ENCODE assay signal across 31 cellular contexts in the genomic region with DNA sequence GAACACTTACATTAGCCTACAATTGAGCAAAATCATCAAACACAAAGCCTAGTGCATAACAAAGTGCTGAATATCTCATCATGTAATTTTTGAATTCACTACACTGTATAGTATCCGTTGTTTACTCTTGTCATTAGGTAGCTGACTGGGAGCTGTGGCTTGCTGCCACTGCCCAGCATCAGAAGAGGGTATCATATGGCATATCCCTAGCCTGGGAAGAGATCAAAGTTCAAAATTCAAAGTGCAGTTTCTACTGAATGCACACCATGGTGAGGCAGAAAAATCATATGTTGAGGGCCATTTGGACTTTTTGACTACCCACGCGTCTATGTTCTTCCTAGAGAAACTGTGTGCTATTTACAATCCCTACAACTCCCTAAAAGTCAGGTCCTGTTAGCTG. TPM values are rescaled to one million over a fixed set of nuclear protein-coding genes. Genes with fewer than 3 reads are reported as not detected.
DNase-seq lines count a peak whose midpoint lies in the region; ATAC-seq, FAIRE-seq and TF ChIP-seq lines count a peak whose summit lies in the region.
"Had no signal": no experiment of that assay in that cellular context is flagged by ENCODE, and none has a peak within 500 bp of the region (broad histone marks: within the 10 kb centered on the region; RNA-seq: fewer than 3 reads in every experiment).

No MANE protein-coding gene starts in this region.

- no peaks in the 10 kb centered on the region for H3K9me3 ChIP-seq in HepG2 (ENCODE audit: low read length)
- H3K9me3 ChIP-seq in aorta (ENCODE audit: control insufficient read depth, low read length): no peaks in the 10 kb centered on the region
- H3K9me3 ChIP-seq: esophagus squamous epithelium, left lung, thyroid gland, vagina had no signal

- no peak overlapping the region for H2AFZ ChIP-seq in HepG2 (ENCODE audit: low read length)
- H2AFZ ChIP-seq: neural progenitor cell had no signal

- DNase-seq in NCI-H2029 (lab: John Stamatoyannopoulos, UW): peak; percentile 53
- DNase-seq in NCI-H2029 treated with DMSO at 0.1 percent for 48 hours (lab: John Stamatoyannopoulos, UW): no peak
- peak; percentile 97 for DNase-seq in DMS53 (lab: John Stamatoyannopoulos, UW)
- DNase-seq in NCI-H526 (lab: John Stamatoyannopoulos, UW): peak; percentile 25 to 70
- DNase-seq in HepG2 (ENCODE audit: low spot score): peak; percentile 88
- no peak for DNase-seq in aorta
- DNase-seq: activated CD4-positive, alpha-beta T cell treated with anti-CD3 and anti-CD28 coated beads, Interleukin-2, amount 50 U/mL, for 48 hours; activated naive CD4-positive, alpha-beta T cell; activated T-cell treated with anti-CD3 and anti-CD28 coated beads, Interleukin-2, amount 50 U/mL, for 72 hours; amniotic stem cell; brain microvascular endothelial cell; CD4-positive, CD25-positive, alpha-beta regulatory T cell; esophagus squamous epithelium; foreskin keratinocyte; heart left ventricle; islet precursor cell; left lung; mesendoderm; MM.1S; NCI-H1436 treated with DMSO at 0.1 percent for 48 hours; right cardiac atrium; stimulated activated CD4-positive, alpha-beta T cell treated with anti-CD3 and anti-CD28 coated beads, Interleukin-2, amount 100 ng/mL, for 48 hours; thyroid gland had no signal

- POLR2A ChIA-PET in HepG2 (lab: Yijun Ruan, JAX): interaction anchor here (1.0 kb wide), 2 partner anchors 8 to 37 kb away, joined by 3 read pairs; no protein-coding TSS in a partner anchor

- H3K4me1 ChIP-seq in HepG2 (ENCODE audit: insufficient read depth, low read length) (peaks cover 56% of the 10 kb centered on the region), aorta (ENCODE audit: control insufficient read depth in 1 of 2, insufficient read depth in 2 of 2, low read length in 2 of 2) (no peaks in the 10 kb centered on the region)
- H3K4me1 ChIP-seq: neural progenitor cell had no signal

- H3K79me2 ChIP-seq in HepG2 (ENCODE audit: insufficient read depth, low read length): no peaks in the 10 kb centered on the region

- no peaks in the 10 kb centered on the region for H4K20me1 ChIP-seq in HepG2 (ENCODE audit: insufficient read depth, low read length)

- TF ChIP-seq RAD21 in HepG2 (CRISPR knock-in tag; IDR thresholded peaks at IDR 0.05): no peak

- WGBS in HepG2 (ENCODE audit: low lambda C conversion rate): 2% methylated on average over 3 of the region's 3 CpGs
- 91% methylated on average over 3 of the region's 3 CpGs for WGBS in aorta, 2 donors

- no peak for FAIRE-seq in HepG2 (lab: Jason Lieb, UNC)
- FAIRE-seq: D721Med, TTC549 had no signal

- no TSS peak for BruUV-seq in HepG2 (replicated peaks; lab: Mats Ljungman, UMichigan)

- H3K9ac ChIP-seq in HepG2 (ENCODE audit: insufficient read depth, low read depth, low read length): no peak overlapping the region
- H3K9ac ChIP-seq: KMS-11, neural progenitor cell had no signal

- CTCF ChIA-PET in HepG2 (lab: Yijun Ruan, JAX; ENCODE audit: low intra/inter-chr PET ratio, low total read pairs): no interaction called here

- TF ChIP-seq EP300 in HepG2 (IDR thresholded peaks at IDR 0.05; ENCODE audit: low read depth in 2 of 2, low read length in 2 of 2): peak in 1 of 2 experiments; percentile 51; a peak in 2 of 4 replicates
- TF ChIP-seq EP300 in HepG2 (CRISPR knock-in tag; IDR thresholded peaks at IDR 0.05; ENCODE audit: borderline replicate concordance): no peak

- H3K36me3 ChIP-seq in HepG2 (replicated peaks in 1 of 2; ENCODE audit: control insufficient read depth in 1 of 2, insufficient read depth in 2 of 2, low read length in 2 of 2) (no peaks in the 10 kb centered on the region), aorta (ENCODE audit: control insufficient read depth in 1 of 2, insufficient read depth in 2 of 2, low read length in 1 of 2) (no peaks in the 10 kb centered on the region)
- H3K36me3 ChIP-seq: brain microvascular endothelial cell, esophagus squamous epithelium, heart left ventricle, left lung, neural progenitor cell, thyroid gland, vagina had no signal

- peak overlapping the region in 1 of 3 experiments; percentile 41; a peak in 2 of 6 replicates for H3K4me3 ChIP-seq in HepG2 (replicated peaks in 1 of 3; ENCODE audit: insufficient read depth in 1 of 3, low read depth in 2 of 3, low read length in 3 of 3)
- H3K4me3 ChIP-seq in aorta (ENCODE audit: low read length in 2 of 2): no peak overlapping the region
- H3K4me3 ChIP-seq: esophagus squamous epithelium, heart left ventricle, left lung, neural progenitor cell, SK-N-MC, thyroid gland, vagina had no signal

- peak overlapping the region; percentile 84 for H3K4me2 ChIP-seq in HepG2 (ENCODE audit: low read depth, low read length)
- H3K4me2 ChIP-seq: KMS-11, neural progenitor cell had no signal

- no peak for TF ChIP-seq POLR2A in HepG2 (IDR thresholded peaks at IDR 0.05; ENCODE audit: insufficient read depth in 1 of 2, low read depth in 2 of 2, low read length in 2 of 2)

- H3K27ac ChIP-seq in HepG2 (ENCODE audit: extremely low read length, insufficient read depth, low read length): peak overlapping the region; percentile 19
- H3K27ac ChIP-seq in aorta (ENCODE audit: low read depth in 1 of 2, low read length in 2 of 2): no peak overlapping the region
- H3K27ac ChIP-seq: brain microvascular endothelial cell, esophagus squamous epithelium, foreskin keratinocyte, heart left ventricle, KMS-11, neural progenitor cell, SK-N-MC, thyroid gland, vagina had no signal

- intact Hi-C loops in HepG2 (cut with micrococcal nuclease; ENCODE audit: unreplicated experiment): loop anchor here (1.0 kb wide), 1 partner anchor 8 kb away; a partner anchor contains a TSS
- intact Hi-C loops in aorta (cut with DNase I): no loop called here

- no peak for TF ChIP-seq CTCF in HepG2 (CRISPR knock-in tag; IDR thresholded peaks at IDR 0.05)

- ATAC-seq in HepG2: peak; percentile 88
- no peak for ATAC-seq in GM21825 (IDR thresholded peaks at IDR 0.05; ENCODE audit: unreplicated experiment)
- ATAC-seq in aorta (ENCODE audit: low FRiP score): no peak
- no peak for ATAC-seq in GM18511 (IDR thresholded peaks at IDR 0.05; ENCODE audit: unreplicated experiment)
- ATAC-seq: activated T-cell treated with anti-CD3 and anti-CD28 coated beads, Interleukin-2, amount 50 U/mL, for 72 hours; foreskin keratinocyte; heart left ventricle; left lung; right cardiac atrium had no signal

- no peaks in the 10 kb centered on the region for H3K27me3 ChIP-seq in HepG2 (ENCODE audit: control insufficient read depth in 1 of 2, insufficient read depth in 2 of 2, low read length in 2 of 2)
- H3K27me3 ChIP-seq in aorta (ENCODE audit: control insufficient read depth in 1 of 2, insufficient read depth in 2 of 2, low read length in 1 of 2): no peaks in the 10 kb centered on the region
- H3K27me3 ChIP-seq: brain microvascular endothelial cell, esophagus squamous epithelium, left lung, neural progenitor cell, thyroid gland, vagina had no signal

- in situ Hi-C loops in HepG2 (cut with HindIII; ENCODE audit: extremely low pct_ligation_motif_present, low pct_unique_long_range_greater_than_20kb): no loop called here

TF ChIP-seq in HepG2, 621 proteins besides CTCF, POLR2A, EP300 and RAD21 (continues in another document):
- TF ChIP-seq ZNF547 (CRISPR knock-in tag; IDR thresholded peaks at IDR 0.05) (no peak), ZZZ3 (CRISPR knock-in tag; IDR thresholded peaks at IDR 0.05; ENCODE audit: borderline replicate concordance) (no peak), ZNF775 (CRISPR knock-in tag; IDR thresholded peaks at IDR 0.05; ENCODE audit: borderline replicate concordance) (no peak), ATF7-NPFF (CRISPR knock-in tag; IDR thresholded peaks at IDR 0.05; ENCODE audit: low read depth) (no peak), ZNF501 (CRISPR knock-in tag; IDR thresholded peaks at IDR 0.05) (0 out of 2 replicates have a peak, but pooled peaks have one; percentile 34), ZNF558 (CRISPR knock-in tag; IDR thresholded peaks at IDR 0.05; ENCODE audit: borderline replicate concordance) (no peak)

RNA-seq across cellular contexts. Expression of a gene that starts 7.5 kb away (rescaled TPM):
- 23.7 and 33.5 TPM in 2 replicates for total RNA-seq in HepG2 (2016; rRNA removed; fragmentation: Illumina TruSeq; extraction: Trizol)
- 3.5 and 4.3 TPM in 2 replicates for total RNA-seq in HepG2 (2016; cell fraction: cytosol; rRNA removed; fragmentation: Illumina TruSeq; extraction: Trizol; ENCODE audit: low read depth)
- 22.9 and 29.8 TPM in 2 replicates for total RNA-seq in HepG2 (2016; cell fraction: insoluble cytoplasmic fraction; rRNA removed; fragmentation: Illumina TruSeq; extraction: Trizol)
- total RNA-seq in HepG2 (2016; cell fraction: membrane; rRNA removed; fragmentation: Illumina TruSeq; extraction: Trizol): 9.5 and 10.0 TPM in 2 replicates
- 19.8 and 20.1 TPM in 2 replicates for total RNA-seq in HepG2 (2016; cell fraction: nucleus; rRNA removed; fragmentation: Illumina TruSeq; extraction: Trizol)
- polyA plus RNA-seq in HepG2 (2011; rRNA removed): 12.7 and 13.7 TPM in 2 replicates
- polyA plus RNA-seq in HepG2 (2011; cell fraction: cytosol; rRNA removed): 6.8 and 12.0 TPM in 2 replicates
- 5.7 and 7.7 TPM in 2 replicates for polyA plus RNA-seq in HepG2 (2011; cell fraction: nucleus; rRNA removed)
- 9.0 and 9.1 TPM in 2 replicates for polyA plus RNA-seq in HepG2 (2012)
- polyA plus RNA-seq in HepG2 (2016; cell fraction: cytosol; fragmentation: Illumina TruSeq; extraction: Trizol; ENCODE audit: low read depth): 0.80 and 0.85 TPM in 2 replicates
- 25.7 and 27.7 TPM in 2 replicates for polyA plus RNA-seq in HepG2 (2016; cell fraction: insoluble cytoplasmic fraction; fragmentation: Illumina TruSeq; extraction: Trizol; ENCODE audit: low read depth)
- 2.5 and 2.7 TPM in 2 replicates for polyA plus RNA-seq in HepG2 (2016; cell fraction: membrane; fragmentation: Illumina TruSeq; extraction: Trizol; ENCODE audit: low read depth)
- 17.5 and 18.1 TPM in 2 replicates for polyA plus RNA-seq in HepG2 (2016; cell fraction: nucleus; fragmentation: Illumina TruSeq; extraction: Trizol; ENCODE audit: insufficient read depth, low read depth)
- polyA minus RNA-seq in HepG2 (2011; rRNA and poly(A)+ RNA removed; ENCODE audit: low replicate concordance): 30.1 and 55.4 TPM in 2 replicates
- 18.6 and 25.6 TPM in 2 replicates for polyA minus RNA-seq in HepG2 (2011; cell fraction: cytosol; rRNA and poly(A)+ RNA removed)
- polyA minus RNA-seq in HepG2 (2011; cell fraction: nucleus; rRNA and poly(A)+ RNA removed): 17.3 and 24.6 TPM in 2 replicates
- 10 to 100 TPM; 28.2 to 39.5 TPM for total RNA-seq in aorta
- 1 to 10 TPM; 4.1 to 8.6 TPM for polyA plus RNA-seq in aorta

Comparison
In these comparisons a context has a peak if more than half of its experiments do, and no peak if none do; other contexts are left out.
1. DNase-seq: peak in NCI-H2029 (single experiment), DMS53 (single experiment), NCI-H526 (2 of 2) and HepG2 (single experiment); none in NCI-H2029 treated with DMSO at 0.1 percent for 48 hours (single experiment) and aorta (0 of 2).